ENCODE assay signal across 9 cellular contexts in genomic region chr4:73127839-73128448, GRCh38. TPM values are rescaled to one million over a fixed set of nuclear protein-coding genes. Genes with fewer than 3 reads are reported as not detected.
A peak's percentile ranks its signal among the peaks of the same experiment; 100 is the strongest.
DNase-seq lines count a peak whose midpoint lies in the region; ATAC-seq and TF ChIP-seq lines count a peak whose summit lies in the region.
"Had no signal": no experiment of that assay in that cellular context is flagged by ENCODE, and none has a peak within 500 bp of the region (broad histone marks: within the 10 kb centered on the region; RNA-seq: fewer than 3 reads in every experiment).

No MANE protein-coding gene starts in this region.

- peak; percentile 44 for ATAC-seq in Right ventricle myocardium inferior
- ATAC-seq in IMR-90 (ENCODE audit: low read depth) = peak; percentile 73
- ATAC-seq in HG03280 (IDR thresholded peaks at IDR 0.05; ENCODE audit: unreplicated experiment) = no peak
- ATAC-seq in GM21619 (IDR thresholded peaks at IDR 0.05; ENCODE audit: unreplicated experiment) = no peak

- H4K8ac ChIP-seq in IMR-90 (ENCODE audit: low read depth in 2 of 2, low read length in 2 of 2) = no peak overlapping the region

- DNase-seq in Right ventricle myocardium inferior (ENCODE audit: missing footprints) (no peak), right atrium auricular region (ENCODE audit: low spot score) (no peak), IMR-90 (peak; percentile 5), brain microvascular endothelial cell (peak; percentile 20), lung microvascular endothelial cell (ENCODE audit: low read depth in 2 of 2) (peak; percentile 51 to 68), vagina (ENCODE audit: extremely low spot score in 2 of 2) (no peak)

- intact Hi-C loops in Right ventricle myocardium inferior (cut with DNase I) (loop anchor here (5.0 kb wide), 1 partner anchor 129 kb away; the partner anchor contains the start of gene ANKRD17), IMR-90 (cut with micrococcal nuclease) (loop anchor here (5.0 kb wide), 1 partner anchor 129 kb away; the partner anchor contains the start of gene ANKRD17), vagina (cut with DNase I) (no loop called here)

- POLR2A ChIA-PET in IMR-90 (lab: Charles Lee; ENCODE audit: unreplicated experiment) = no interaction called here

- no peak overlapping the region for H3K9ac ChIP-seq in IMR-90 (ENCODE audit: low read depth, low read length)
- H3K9ac ChIP-seq: parathyroid adenoma had no signal

- no peak overlapping the region for H2AK9ac ChIP-seq in IMR-90 (replicated peaks; ENCODE audit: low read depth, low read length, poor library complexity)

- peaks cover 50% of the 10 kb centered on the region for H3K36me3 ChIP-seq in right atrium auricular region
- H3K36me3 ChIP-seq in IMR-90 (ENCODE audit: control insufficient read depth, insufficient read depth, low read length) = peaks cover 23% of the 10 kb centered on the region
- peaks cover 23% of the 10 kb centered on the region for H3K36me3 ChIP-seq in brain microvascular endothelial cell (replicated peaks)
- H3K36me3 ChIP-seq in vagina = peaks cover 0 to 31% of the 10 kb centered on the region in 2 donors

- dilution Hi-C loops in IMR-90 (cut with HindIII; ENCODE audit: low sequenced_read_pairs, unreplicated experiment) = no loop called here

- no peak overlapping the region for H3K18ac ChIP-seq in IMR-90 (ENCODE audit: low read depth, low read length)

- no peak overlapping the region for H3K14ac ChIP-seq in IMR-90 (replicated peaks; ENCODE audit: low read depth, low read length)

- no peak overlapping the region for H2BK5ac ChIP-seq in IMR-90 (ENCODE audit: low read depth, low read length, poor library complexity, severe bottlenecking)

- peaks cover 11 to 24% of the 10 kb centered on the region in 2 experiments for H3K79me1 ChIP-seq in IMR-90 (ENCODE audit: low read depth in 1 of 2, low read length in 2 of 2)

- H3K27me3 ChIP-seq in right atrium auricular region (no peaks in the 10 kb centered on the region), IMR-90 (ENCODE audit: control insufficient read depth, insufficient read depth, low read length) (no peaks in the 10 kb centered on the region), brain microvascular endothelial cell (replicated peaks) (no peaks in the 10 kb centered on the region), vagina (no peaks in the 10 kb centered on the region)

- no peak overlapping the region for H3K56ac ChIP-seq in IMR-90 (ENCODE audit: extremely low read depth, insufficient read depth, low read length)

- H3K27ac ChIP-seq in right atrium auricular region (no peak overlapping the region), IMR-90 (ENCODE audit: insufficient read depth, low read length) (no peak overlapping the region), brain microvascular endothelial cell (no peak overlapping the region), vagina (no peak overlapping the region)
- H3K27ac ChIP-seq: parathyroid adenoma had no signal

- TF ChIP-seq POLR2A in IMR-90 (IDR thresholded peaks at IDR 0.05; ENCODE audit: low read depth, low read length) (no peak), vagina (IDR thresholded peaks at IDR 0.05) (no peak)

- no peak overlapping the region for H2AK5ac ChIP-seq in IMR-90 (ENCODE audit: low read depth, low read length)

- H3K4me2 ChIP-seq in IMR-90 (ENCODE audit: low read depth, low read length) = no peak overlapping the region

- H3K4ac ChIP-seq in IMR-90 (ENCODE audit: low read depth, low read length) = no peak overlapping the region

- no TSS peak for BruUV-seq in IMR-90 (replicated peaks; lab: Mats Ljungman, UMichigan)

- H3K23ac ChIP-seq in IMR-90 (ENCODE audit: low read depth, low read length) = no peak overlapping the region

- H3K9me3 ChIP-seq in right atrium auricular region (no peaks in the 10 kb centered on the region), IMR-90 (ENCODE audit: control insufficient read depth, insufficient read depth, low read length) (no peaks in the 10 kb centered on the region), vagina (no peaks in the 10 kb centered on the region)

- H3K4me3 ChIP-seq in right atrium auricular region = no peak overlapping the region
- H3K4me3 ChIP-seq in IMR-90 (ENCODE audit: insufficient read depth, low read depth, low read length) = no peak overlapping the region
- H3K4me3 ChIP-seq in brain microvascular endothelial cell (ENCODE audit: low read depth, low read length) = no peak overlapping the region
- no peak overlapping the region for H3K4me3 ChIP-seq in vagina

- TF ChIP-seq CTCF in right atrium auricular region (IDR thresholded peaks at IDR 0.05) (peak in 1 of 2 donors; percentile 43), IMR-90 (conservative IDR thresholded peaks at IDR 0.05; ENCODE audit: low read depth, low read length) (0 out of 2 replicates have a peak, but pooled peaks have one; percentile 20), brain microvascular endothelial cell (IDR thresholded peaks at IDR 0.05; ENCODE audit: low read depth, low read length, missing control alignments) (peak; percentile 67), vagina (IDR thresholded peaks at IDR 0.05) (no peak)

- H3K4me1 ChIP-seq in right atrium auricular region (no peaks in the 10 kb centered on the region), IMR-90 (ENCODE audit: control insufficient read depth, insufficient read depth, low read length) (no peaks in the 10 kb centered on the region), vagina (no peaks in the 10 kb centered on the region)
- H3K4me1 ChIP-seq: parathyroid adenoma had no signal

- CTCF ChIA-PET in IMR-90 (lab: Yijun Ruan, JAX) = interaction anchor here (1.4 to 1.6 kb wide), 3 partner anchors 10 to 129 kb away, joined by 4 to 10 read pairs (median 6); no protein-coding TSS in a partner anchor

- no peaks in the 10 kb centered on the region for H4K20me1 ChIP-seq in IMR-90 (ENCODE audit: insufficient read depth, low read length)

- no peak overlapping the region for H4K5ac ChIP-seq in IMR-90 (ENCODE audit: low read depth, low read length)

- H4K91ac ChIP-seq in IMR-90 (ENCODE audit: insufficient read depth, low read depth, low read length) = no peak overlapping the region

- no peak overlapping the region for H2BK120ac ChIP-seq in IMR-90 (ENCODE audit: low read depth, low read length)

- in situ Hi-C loops in IMR-90 (cut with MboI; ENCODE audit: low sequenced_read_pairs) (no loop called here), brain microvascular endothelial cell (cut with HindIII; ENCODE audit: low pct_ligation_motif_present, low sequenced_read_pairs) (no loop called here)

- peak; percentile 22; the same call in 1 of the 2 replicates for TF ChIP-seq RAD21 in IMR-90 (IDR thresholded peaks at IDR 0.05; ENCODE audit: low read length)

- H2AFZ ChIP-seq in IMR-90 (replicated peaks; ENCODE audit: low read length, poor library complexity) = no peak overlapping the region
- H2AFZ ChIP-seq: parathyroid adenoma had no signal

- H3K9me1 ChIP-seq in IMR-90 (ENCODE audit: insufficient read depth, low read length) = no peaks in the 10 kb centered on the region

- H2BK20ac ChIP-seq in IMR-90 (ENCODE audit: low read depth, low read length) = no peak overlapping the region

- no peak overlapping the region for H2BK15ac ChIP-seq in IMR-90 (ENCODE audit: low read depth, low read length)

- WGBS in IMR-90 (ENCODE audit: extremely low coverage in 2 of 2, insufficient read length in 1 of 2), 2 experiments = no CpG with 5 or more reads among the region's 3 CpGs

TF ChIP-seq in IMR-90, 13 proteins besides CTCF, POLR2A, EP300 and RAD21:
- no peak for TF ChIP-seq CEBPB (IDR thresholded peaks at IDR 0.05; ENCODE audit: low read depth, low read length)
- 0 out of 2 replicates have a peak, but pooled peaks have one; percentile 8 for TF ChIP-seq SMC3 (IDR thresholded peaks at IDR 0.05; ENCODE audit: low read depth, low read length)
- TF ChIP-seq USF2 (IDR thresholded peaks at IDR 0.05; ENCODE audit: low read depth, low read length) = no peak

RNA-seq across cellular contexts. Expression of gene COX18, which starts 58.4 kb away (rescaled TPM):
- total RNA-seq in Right ventricle myocardium inferior (14.9 TPM), right atrium auricular region (10 to 100 TPM; 12.4 to 22.6 TPM), IMR-90 (2012; rRNA removed) (20.6 and 22.0 TPM in 2 replicates), lung microvascular endothelial cell (12.0 and 12.7 TPM in 2 replicates), vagina (12.8 TPM)
- polyA plus RNA-seq in IMR-90 (2012; rRNA removed) = 6.0 and 8.0 TPM in 2 replicates
- 4.1 and 7.9 TPM in 2 replicates for polyA plus RNA-seq in IMR-90 (2012; cell fraction: cytosol; rRNA removed)
- 6.7 and 15.3 TPM in 2 replicates for polyA plus RNA-seq in IMR-90 (2012; cell fraction: nucleus; rRNA removed; ENCODE audit: low replicate concordance)

Comparison
In these comparisons a context has a peak if more than half of its experiments do, and no peak if none do; other contexts are left out.
1. ATAC-seq: peak in Right ventricle myocardium inferior (single experiment) and IMR-90 (single experiment); none in HG03280 (single experiment) and GM21619 (single experiment).
2. DNase-seq: peak in IMR-90 (single experiment), brain microvascular endothelial cell (single experiment) and lung microvascular endothelial cell (2 of 2); none in Right ventricle myocardium inferior (single experiment), right atrium auricular region (single experiment) and vagina (0 of 2).
3. CTCF ChIP-seq: peak in IMR-90 (single experiment) and brain microvascular endothelial cell (single experiment); none in vagina (0 of 3).